ENCODE assay signal across 18 cellular contexts in the genomic region with DNA sequence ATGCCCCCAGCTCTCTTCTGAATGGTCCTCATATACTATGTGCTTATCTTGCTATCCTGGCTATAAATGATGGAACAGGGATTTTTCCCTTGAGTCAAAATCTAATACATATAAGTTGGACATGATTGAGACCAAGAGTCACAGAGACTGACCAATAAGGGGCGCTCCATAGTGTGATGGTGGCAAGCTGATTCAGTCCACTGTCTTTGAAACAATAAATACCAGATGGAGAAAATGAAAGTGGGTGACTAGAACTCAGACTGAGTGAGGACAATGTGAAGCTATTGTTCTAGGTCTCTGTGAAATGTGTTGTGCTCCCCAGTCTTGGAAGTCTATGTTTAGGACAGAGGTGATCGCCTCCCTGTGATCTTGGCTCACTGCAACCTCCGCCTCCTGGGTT.
"Had no signal": no experiment of that assay in that cellular context is flagged by ENCODE, and none has a peak within 500 bp of the region (broad histone marks: within the 10 kb centered on the region; RNA-seq: fewer than 3 reads in every experiment).

No MANE protein-coding gene starts in this region.

- H3K27me3 ChIP-seq: cardiac muscle cell, left lung, right atrium auricular region, transverse colon had no signal

- H3K4me1 ChIP-seq: left lung, parathyroid adenoma, transverse colon had no signal

- H3K4me3 ChIP-seq: cardiac muscle cell, left lung, mucosa of descending colon, right atrium auricular region, skin epidermis, transverse colon had no signal

- DNase-seq: activated CD4-positive, alpha-beta T cell treated with anti-CD3 and anti-CD28 coated beads for 1 hour; activated CD4-positive, alpha-beta T cell treated with anti-CD3 and anti-CD28 coated beads, Interleukin-2, amount 50 U/mL, for 4 hours; activated naive CD4-positive, alpha-beta T cell treated with anti-CD3 and anti-CD28 coated beads, Interleukin-2, amount 10 ng/mL, durations not matched to agents 7 days and 5 days; erythroblast; left lung; mammary epithelial cell; mucosa of descending colon; naive thymus-derived CD4-positive, alpha-beta T cell; stimulated activated naive CD8-positive, alpha-beta T cell treated with anti-CD3 and anti-CD28 coated beads, Interleukin-15, Interleukin-2, amounts not matched to agents 100 U/mL and 50 U/mL, for 24 hours; T-helper 9 cell; transverse colon had no signal

- H3K36me3 Mint-ChIP-seq: activated naive CD4-positive, alpha-beta T cell treated with anti-CD3 and anti-CD28 coated beads, Interleukin-2, amount 10 ng/mL, durations not matched to agents 7 days and 5 days; naive thymus-derived CD4-positive, alpha-beta T cell had no signal

- H3K9me3 ChIP-seq: left lung, mucosa of descending colon, right atrium auricular region, transverse colon had no signal

- H3K27ac ChIP-seq: cardiac muscle cell, left lung, parathyroid adenoma, right atrium auricular region, skin epidermis, transverse colon had no signal

- H3K27ac Mint-ChIP-seq: activated naive CD4-positive, alpha-beta T cell treated with anti-CD3 and anti-CD28 coated beads, Interleukin-2, amount 10 ng/mL, durations not matched to agents 7 days and 5 days; activated T-helper 2 cell treated with anti-CD3 and anti-CD28 coated beads, Interferon-gamma antibody, Interleukin-2, Interleukin-4, amounts not matched to agents 10 μg/mL and 5 μg/mL and 100 μg/mL, durations not matched to agents 14 hours and 24 hours and 36 hours; naive thymus-derived CD4-positive, alpha-beta T cell had no signal

- H3K9me3 Mint-ChIP-seq: activated naive CD4-positive, alpha-beta T cell treated with anti-CD3 and anti-CD28 coated beads, Interleukin-2, amount 10 ng/mL, durations not matched to agents 7 days and 5 days; activated T-helper 2 cell treated with anti-CD3 and anti-CD28 coated beads, Interferon-gamma antibody, Interleukin-2, Interleukin-4, amounts not matched to agents 10 μg/mL and 5 μg/mL and 100 μg/mL, durations not matched to agents 14 hours and 24 hours and 36 hours; naive thymus-derived CD4-positive, alpha-beta T cell had no signal

- H3K79me2 ChIP-seq: parathyroid adenoma had no signal

- ATAC-seq: left lung; mucosa of descending colon; naive thymus-derived CD4-positive, alpha-beta T cell; stimulated activated naive CD8-positive, alpha-beta T cell treated with anti-CD3 and anti-CD28 coated beads, Interleukin-15, Interleukin-2, amounts not matched to agents 100 U/mL and 50 U/mL, for 24 hours had no signal

- H3K9ac ChIP-seq: parathyroid adenoma had no signal

- H3K4me3 Mint-ChIP-seq: activated naive CD4-positive, alpha-beta T cell treated with anti-CD3 and anti-CD28 coated beads, Interleukin-2, amount 10 ng/mL, durations not matched to agents 7 days and 5 days; naive thymus-derived CD4-positive, alpha-beta T cell had no signal

- H3K36me3 ChIP-seq: cardiac muscle cell, left lung, right atrium auricular region, transverse colon had no signal

- FAIRE-seq: colon, keratinocyte had no signal

- H2AFZ ChIP-seq: parathyroid adenoma had no signal
